In the genomic region with DNA sequence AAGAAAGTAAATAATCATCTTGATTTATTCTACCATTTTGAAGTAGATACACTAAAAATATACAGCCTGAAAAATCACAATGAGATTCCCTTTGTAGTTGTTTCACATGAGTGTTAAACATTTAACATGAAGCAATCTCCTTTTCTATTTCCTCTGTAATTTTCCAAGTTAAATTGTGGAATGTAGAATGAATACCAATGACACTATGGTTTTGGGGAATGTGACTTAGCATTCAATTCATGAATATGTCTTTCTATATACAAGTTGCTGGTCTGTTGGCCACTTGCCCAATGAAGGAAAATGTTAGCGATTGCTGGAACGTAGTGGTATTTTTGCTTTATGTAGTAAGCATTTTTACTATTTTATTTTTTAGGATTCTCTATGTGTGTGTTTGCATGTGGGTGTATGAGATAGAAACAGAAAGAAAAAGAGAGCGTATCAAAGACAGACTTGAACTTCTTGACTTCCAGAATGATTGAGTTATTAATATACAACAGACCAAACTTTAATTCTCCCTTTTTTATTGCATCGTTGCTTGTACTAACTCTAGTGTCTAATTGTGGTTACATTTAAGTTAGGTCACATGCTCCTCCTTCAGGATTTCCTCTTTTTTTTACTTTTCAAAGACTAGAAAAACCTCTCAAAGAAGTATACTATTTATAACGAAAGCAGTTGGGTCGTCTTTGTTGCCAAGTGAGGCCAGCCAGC, we compare ENCODE assay signal across 9 cellular contexts. TPM values are rescaled to one million over a fixed set of nuclear protein-coding genes. Genes with fewer than 3 reads are reported as not detected.
A peak's percentile ranks its signal among the peaks of the same experiment; 100 is the strongest.
DNase-seq lines count a peak whose midpoint lies in the region; ATAC-seq, FAIRE-seq and TF ChIP-seq lines count a peak whose summit lies in the region.
"Had no signal": no experiment of that assay in that cellular context is flagged by ENCODE, and none has a peak within 500 bp of the region (broad histone marks: within the 10 kb centered on the region; RNA-seq: fewer than 3 reads in every experiment).

No MANE protein-coding gene starts in this region.

- TF ChIP-seq EP300 in transverse colon (IDR thresholded peaks at IDR 0.05; ENCODE audit: low read depth), result no peak

- TF ChIP-seq POLR2A in transverse colon (IDR thresholded peaks at IDR 0.05), result no peak

- intact Hi-C loops in transverse colon (cut with DNase I; ENCODE audit: low total_unique reads), result no loop called here

- no peaks in the 10 kb centered on the region for H3K9me3 ChIP-seq in RWPE2 (ENCODE audit: severe bottlenecking)
- H3K9me3 ChIP-seq in transverse colon, result no peaks in the 10 kb centered on the region

- H3K36me3 ChIP-seq in RWPE2 (ENCODE audit: low read depth) (no peaks in the 10 kb centered on the region), transverse colon (no peaks in the 10 kb centered on the region)

- peak; percentile 58 for DNase-seq in ELR (ENCODE audit: low read depth)
- no peak for DNase-seq in RWPE2 (ENCODE audit: low spot score)
- no peak for DNase-seq in fibroblast of mammary gland (ENCODE audit: low read depth)
- DNase-seq in transverse colon, result no peak
- no peak for DNase-seq in germinal center (ENCODE audit: low spot score)
- no peak for DNase-seq in SW480 (ENCODE audit: low spot score)
- DNase-seq in HTR-8/SVneo (ENCODE audit: insufficient read length, low spot score), result no peak

- H3K27me3 ChIP-seq in RWPE2 (ENCODE audit: insufficient read depth, poor library complexity, severe bottlenecking) (no peaks in the 10 kb centered on the region), transverse colon (peaks cover 24% of the 10 kb centered on the region)

- H3K27ac ChIP-seq in RWPE2 (ENCODE audit: poor library complexity, severe bottlenecking) (peak overlapping the region; percentile 26), transverse colon (peak overlapping the region; percentile 67 to 84 (median 76))
- H3K27ac ChIP-seq: KMS-11 had no signal

- 43 to 53% methylated on average over 6 of the region's 6 CpGs for WGBS in transverse colon (ENCODE audit: low coverage in 1 of 2), 2 donors

- ATAC-seq in HG02571 (IDR thresholded peaks at IDR 0.05; ENCODE audit: unreplicated experiment), result peak; percentile 29
- no peak for ATAC-seq in RWPE2 (ENCODE audit: low read depth)

- no peak for TF ChIP-seq CTCF in RWPE2 (IDR thresholded peaks at IDR 0.05; ENCODE audit: poor library complexity, severe bottlenecking)
- TF ChIP-seq CTCF in fibroblast of mammary gland (conservative IDR thresholded peaks at IDR 0.05; ENCODE audit: control insufficient read depth, insufficient read depth, low read depth, low read length), result no peak
- TF ChIP-seq CTCF in transverse colon (IDR thresholded peaks at IDR 0.05), result peak in 1 of 5 experiments; percentile 14

- FAIRE-seq in HTR-8/SVneo (lab: Jason Lieb, UNC), result no peak

- H3K4me1 ChIP-seq in RWPE2 (ENCODE audit: insufficient read depth, poor library complexity, severe bottlenecking), result peaks cover 4% of the 10 kb centered on the region
- H3K4me1 ChIP-seq in transverse colon, result peaks cover 0 to 37% (median 7%) of the 10 kb centered on the region in 4 donors

- in situ Hi-C loops in transverse colon (cut with MboI; ENCODE audit: low pct_ligation_motif_present in 1 of 4, low pct_unique_long_range_greater_than_20kb in 1 of 4, low sequenced_read_pairs in 3 of 4), result no loop called here

- H3K4me3 ChIP-seq in RWPE2 (ENCODE audit: severe bottlenecking) (no peak overlapping the region), fibroblast of mammary gland (ENCODE audit: control insufficient read depth, low read depth, low read length) (peak overlapping the region; percentile 28), transverse colon (peak overlapping the region in 1 of 4 donors; percentile 30)

RNA-seq across cellular contexts. Expression of gene TGFB2, which starts 5.9 kb away (rescaled TPM):
- 1 to 10 TPM in 2 of 4 donors, under 1 TPM in 2; 0.41 to 2.2 (median 1.1) TPM for total RNA-seq in transverse colon
